ENCODE assay signal across 1 cellular context in genomic region chr4:39526283-39526682, GRCh38.
TF ChIP-seq lines count a peak whose summit lies in the region.

No MANE protein-coding gene starts in this region.

TF ChIP-seq in H1, 55 proteins besides CTCF, POLR2A, EP300 and RAD21:
- TF ChIP-seq, protein P1, sequence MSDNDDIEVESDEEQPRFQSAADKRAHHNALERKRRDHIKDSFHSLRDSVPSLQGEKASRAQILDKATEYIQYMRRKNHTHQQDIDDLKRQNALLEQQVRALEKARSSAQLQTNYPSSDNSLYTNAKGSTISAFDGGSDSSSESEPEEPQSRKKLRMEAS (IDR thresholded peaks at IDR 0.05), result no peak
- TF ChIP-seq TBP (IDR thresholded peaks at IDR 0.05; ENCODE audit: low read depth, low read length) (no peak), RFX5 (IDR thresholded peaks at IDR 0.05; ENCODE audit: borderline replicate concordance, low read depth, low read length) (no peak), TCF12 (IDR thresholded peaks at IDR 0.05; ENCODE audit: low read depth, low read length) (no peak), BRCA1 (IDR thresholded peaks at IDR 0.05; ENCODE audit: low read depth, low read length) (no peak)
- TF ChIP-seq, protein P2, sequence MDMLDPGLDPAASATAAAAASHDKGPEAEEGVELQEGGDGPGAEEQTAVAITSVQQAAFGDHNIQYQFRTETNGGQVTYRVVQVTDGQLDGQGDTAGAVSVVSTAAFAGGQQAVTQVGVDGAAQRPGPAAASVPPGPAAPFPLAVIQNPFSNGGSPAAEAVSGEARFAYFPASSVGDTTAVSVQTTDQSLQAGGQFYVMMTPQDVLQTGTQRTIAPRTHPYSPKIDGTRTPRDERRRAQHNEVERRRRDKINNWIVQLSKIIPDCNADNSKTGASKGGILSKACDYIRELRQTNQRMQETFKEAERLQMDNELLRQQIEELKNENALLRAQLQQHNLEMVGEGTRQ (IDR thresholded peaks at IDR 0.05; ENCODE audit: low read length), result no peak
